Comparison of ENCODE assay signal across 26 cellular contexts in the genomic region with DNA sequence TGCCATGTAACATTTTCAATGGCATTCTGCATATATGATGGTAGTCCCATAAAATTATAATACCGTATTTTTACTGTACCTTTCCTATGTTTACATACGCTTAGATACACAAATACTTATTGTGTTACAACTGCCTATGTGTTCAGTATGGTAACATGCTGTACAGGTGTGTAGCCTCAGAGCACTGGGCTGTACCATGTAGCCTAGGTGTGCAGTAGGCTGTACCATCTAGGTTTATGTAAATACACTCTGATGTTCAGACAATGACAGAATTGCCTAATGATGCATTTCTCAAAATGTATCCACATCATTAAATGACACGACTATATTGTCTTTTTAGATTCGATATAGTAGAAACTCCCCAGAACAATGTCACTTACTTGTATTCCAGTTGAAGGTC. TPM values are rescaled to one million over a fixed set of nuclear protein-coding genes. Genes with fewer than 3 reads are reported as not detected.
"Had no signal": no experiment of that assay in that cellular context is flagged by ENCODE, and none has a peak within 500 bp of the region (broad histone marks: within the 10 kb centered on the region; RNA-seq: fewer than 3 reads in every experiment).

No MANE protein-coding gene starts in this region.

- DNase-seq: activated CD4-positive, alpha-beta T cell treated with anti-CD3 and anti-CD28 coated beads for 36 hours; activated CD4-positive, CD25-positive, alpha-beta regulatory T cell; activated CD8-positive, alpha-beta T cell treated with anti-CD3 and anti-CD28 coated beads, Interleukin-2, amount 10 ng/mL, durations not matched to agents 7 days and 5 days; activated naive CD4-positive, alpha-beta T cell; activated T-cell treated with anti-CD3 and anti-CD28 coated beads for 4 hours; activated T-cell treated with anti-CD3 and anti-CD28 coated beads, Interleukin-2, amount 50 U/mL, for 72 hours; anterior cingulate cortex; body of pancreas; cerebellar nuclear complex; colonic mucosa; effector CD8-positive, alpha-beta T cell; gastrocnemius medialis; glutamatergic neuron; left lung; posterior cingulate gyrus; right cardiac atrium; spleen; stimulated activated naive CD4-positive, alpha-beta T cell treated with Interleukin-2 at 50 U/mL for 16 hours had no signal

- H3K27me3 ChIP-seq: body of pancreas, cardiac muscle cell, colonic mucosa, gastrocnemius medialis, left lung, spleen, tibial nerve had no signal

- FAIRE-seq: endometrium, islet of Langerhans had no signal

- H3K36me3 ChIP-seq: cardiac muscle cell, colonic mucosa, gastrocnemius medialis, left lung, tibial nerve had no signal

- H3K9me3 ChIP-seq: body of pancreas, colonic mucosa, gastrocnemius medialis, left lung, spleen, tibial nerve had no signal

- H3K27ac ChIP-seq: body of pancreas, cardiac muscle cell, colonic mucosa, epithelial cell of prostate, gastrocnemius medialis, left lung, spleen, tibial nerve had no signal

- ATAC-seq: activated CD4-positive, alpha-beta T cell treated with anti-CD3 and anti-CD28 coated beads for 36 hours; activated CD8-positive, alpha-beta T cell treated with anti-CD3 and anti-CD28 coated beads, Interleukin-2, amount 10 ng/mL, durations not matched to agents 7 days and 5 days; activated naive CD4-positive, alpha-beta T cell treated with anti-CD3 and anti-CD28 coated beads, Interleukin-2, amount 50 U/mL, for 72 hours; activated T-cell treated with anti-CD3 and anti-CD28 coated beads, Interleukin-2, amount 50 U/mL, for 72 hours; body of pancreas; gastrocnemius medialis; left lung; right cardiac atrium had no signal

- H3K4me1 ChIP-seq: colonic mucosa, gastrocnemius medialis, left lung, tibial nerve had no signal

- H3K4me3 ChIP-seq: body of pancreas, cardiac muscle cell, colonic mucosa, gastrocnemius medialis, left lung, lung, spleen, tibial nerve had no signal

RNA-seq across cellular contexts. Expression of a gene that starts 22.7 kb away (rescaled TPM):
- total RNA-seq: dermis microvascular lymphatic vessel endothelial cell, tibial nerve had no signal
- polyA plus RNA-seq: cardiac muscle cell had no signal
